In genomic region chr15:90200534-90201139, GRCh38 we compare ENCODE assay signal across 8 cellular contexts. TPM values are rescaled to one million over a fixed set of nuclear protein-coding genes. Genes with fewer than 3 reads are reported as not detected.
DNase-seq lines count a peak whose midpoint lies in the region; ATAC-seq and TF ChIP-seq lines count a peak whose summit lies in the region.

No MANE protein-coding gene starts in this region.

- WGBS in endodermal cell (ENCODE audit: insufficient coverage in 1 of 2, insufficient read length in 1 of 2), 2 experiments, result 14 to 24% methylated on average over 11 to 25 of the region's 25 CpGs

- H3K4me1 Mint-ChIP-seq in activated T-cell treated with anti-CD3 and anti-CD28 coated beads, Interleukin-2, amount 50 U/mL, for 4 hours (ENCODE audit: low read depth), result peaks cover 24% of the 10 kb centered on the region
- peaks cover 11% of the 10 kb centered on the region for H3K4me1 Mint-ChIP-seq in endodermal cell
- peaks cover 32% of the 10 kb centered on the region for H3K4me1 Mint-ChIP-seq in neural crest cell

- peak overlapping the region; percentile 44 for H3K27ac ChIP-seq in endodermal cell (ENCODE audit: low read depth, low read length)

- peaks cover 3% of the 10 kb centered on the region for H3K4me1 ChIP-seq in endodermal cell (ENCODE audit: control insufficient read depth, insufficient read depth, low read length)

- peaks cover 6% of the 10 kb centered on the region for H3K27me3 ChIP-seq in endodermal cell (ENCODE audit: control insufficient read depth, insufficient read depth, low read length, poor library complexity, severe bottlenecking)

- peak overlapping the region; percentile 25 for H3K9ac ChIP-seq in endodermal cell (ENCODE audit: extremely low read depth, low read length, poor library complexity, severe bottlenecking)

- H3K4me3 ChIP-seq in NB4 (ENCODE audit: low read depth, low read length) (peak overlapping the region; percentile 46), endodermal cell (ENCODE audit: low read length) (peak overlapping the region; percentile 89)

- H3K27ac Mint-ChIP-seq in endodermal cell (peak overlapping the region; percentile 92), neural crest cell (ENCODE audit: unreplicated experiment) (peak overlapping the region; percentile 75)

- H3K36me3 Mint-ChIP-seq in activated T-cell treated with anti-CD3 and anti-CD28 coated beads, Interleukin-2, amount 50 U/mL, for 4 hours (ENCODE audit: insufficient read depth), result no peaks in the 10 kb centered on the region
- H3K36me3 Mint-ChIP-seq in endodermal cell (ENCODE audit: low read depth) (no peaks in the 10 kb centered on the region), neural crest cell (ENCODE audit: low read depth) (no peaks in the 10 kb centered on the region)

- no peaks in the 10 kb centered on the region for H3K9me3 ChIP-seq in endodermal cell (ENCODE audit: control insufficient read depth, low read length)

- no peaks in the 10 kb centered on the region for H3K9me3 Mint-ChIP-seq in activated T-cell treated with anti-CD3 and anti-CD28 coated beads, Interleukin-2, amount 50 U/mL, for 4 hours
- H3K9me3 Mint-ChIP-seq in endodermal cell (no peaks in the 10 kb centered on the region), neural crest cell (no peaks in the 10 kb centered on the region)

- no peak for DNase-seq in activated T-cell treated with anti-CD3 and anti-CD28 coated beads, Interleukin-2, amount 50 U/mL, for 4 hours
- DNase-seq in activated T-cell treated with anti-CD3 and anti-CD28 coated beads for 4 hours, result no peak
- no peak for DNase-seq in NB4 (ENCODE audit: low read depth)
- no peak for DNase-seq in endodermal cell
- DNase-seq in neural crest cell (ENCODE audit: low read depth, low spot score), result no peak
- DNase-seq in stimulated activated CD4-positive, alpha-beta T cell treated with anti-CD3 and anti-CD28 coated beads, Interleukin-4, amount 100 ng/mL, for 1 hour, result no peak
- no peak for DNase-seq in MV-4-11 (lab: John Stamatoyannopoulos, UW)
- DNase-seq in NCI-H748 (lab: John Stamatoyannopoulos, UW; ENCODE audit: unreplicated experiment), result no peak

- no peaks in the 10 kb centered on the region for H3K27me3 Mint-ChIP-seq in activated T-cell treated with anti-CD3 and anti-CD28 coated beads, Interleukin-2, amount 50 U/mL, for 4 hours (ENCODE audit: low read depth)
- H3K27me3 Mint-ChIP-seq in endodermal cell (ENCODE audit: insufficient read depth) (no peaks in the 10 kb centered on the region), neural crest cell (ENCODE audit: low read depth) (no peaks in the 10 kb centered on the region)

- no peak for TF ChIP-seq POLR2A in NB4 (IDR thresholded peaks at IDR 0.05; ENCODE audit: extremely low read depth, insufficient read length)

- peak overlapping the region; percentile 83 for H3K4me3 Mint-ChIP-seq in activated T-cell treated with anti-CD3 and anti-CD28 coated beads, Interleukin-2, amount 50 U/mL, for 4 hours
- H3K4me3 Mint-ChIP-seq in endodermal cell (peak overlapping the region; percentile 77), neural crest cell (peak overlapping the region; percentile 96)

- TF ChIP-seq CTCF in NB4 (IDR thresholded peaks at IDR 0.05; ENCODE audit: low read depth, low read length) (no peak), endodermal cell (conservative IDR thresholded peaks at IDR 0.05) (no peak), neural crest cell (conservative IDR thresholded peaks at IDR 0.05) (no peak)

- no peak for ATAC-seq in activated T-cell treated with anti-CD3 and anti-CD28 coated beads, Interleukin-2, amount 50 U/mL, for 4 hours

- no peaks in the 10 kb centered on the region for H3K36me3 ChIP-seq in endodermal cell (ENCODE audit: control insufficient read depth, insufficient read depth, low read length)

RNA-seq across cellular contexts. Expression of gene SEMA4B, which starts 0.5 kb away (rescaled TPM):
- total RNA-seq in activated T-cell treated with anti-CD3 and anti-CD28 coated beads, Interleukin-2, amount 50 U/mL, for 4 hours, result 1 to 10 TPM; 4.7 to 8.2 (median 7.7) TPM
- total RNA-seq in endodermal cell (10 to 100 TPM; 25.1 to 33.1 TPM), neural crest cell (24.0 and 26.3 TPM in 2 replicates)
- polyA plus RNA-seq in endodermal cell (2013, experiment 1 of 2), result 20.3 TPM
- 19.6 TPM for polyA plus RNA-seq in endodermal cell (2013, experiment 2 of 2)

RNA-seq across cellular contexts. Expression of gene CIB1, which starts 33.1 kb away (rescaled TPM):
- 100 to 1,000 TPM; 130 to 158 (median 151) TPM for total RNA-seq in activated T-cell treated with anti-CD3 and anti-CD28 coated beads, Interleukin-2, amount 50 U/mL, for 4 hours
- total RNA-seq in endodermal cell (10 to 100 TPM; 31.3 to 34.0 TPM), neural crest cell (23.1 and 24.5 TPM in 2 replicates)
- 19.0 TPM for polyA plus RNA-seq in endodermal cell (2013, experiment 1 of 2)
- 19.4 TPM for polyA plus RNA-seq in endodermal cell (2013, experiment 2 of 2)

RNA-seq across cellular contexts. Expression of gene GDPGP1, which starts 33.4 kb away (rescaled TPM):
- total RNA-seq in activated T-cell treated with anti-CD3 and anti-CD28 coated beads, Interleukin-2, amount 50 U/mL, for 4 hours, result 10 to 100 TPM; 11.4 to 12.9 (median 11.9) TPM
- total RNA-seq in endodermal cell (1 to 10 TPM; 4.8 to 5.4 TPM), neural crest cell (5.8 and 7.0 TPM in 2 replicates)
- 1.9 TPM for polyA plus RNA-seq in endodermal cell (2013, experiment 1 of 2)
- polyA plus RNA-seq in endodermal cell (2013, experiment 2 of 2), result 3.3 TPM

RNA-seq across cellular contexts. Expression of gene TTLL13, which starts 48.7 kb away (rescaled TPM):
- total RNA-seq in activated T-cell treated with anti-CD3 and anti-CD28 coated beads, Interleukin-2, amount 50 U/mL, for 4 hours, result under 1 TPM in 2 of 3 donors, not detected in 1; 0.19 to 0.95 TPM
- total RNA-seq in endodermal cell (under 1 TPM; 0.15 to 0.46 TPM), neural crest cell (0.19 TPM in 1 of 2 replicates, not detected in the other)
- 0.21 TPM for polyA plus RNA-seq in endodermal cell (2013, experiment 1 of 2)
- not detected for polyA plus RNA-seq in endodermal cell (2013, experiment 2 of 2)
